8 cellular contexts compared by ENCODE assay signal in genomic region chr22:33018232-33018864, GRCh38. TPM values are rescaled to one million over a fixed set of nuclear protein-coding genes. Genes with fewer than 3 reads are reported as not detected.
DNase-seq lines count a peak whose midpoint lies in the region; ATAC-seq and TF ChIP-seq lines count a peak whose summit lies in the region.

No MANE protein-coding gene starts in this region.

- intact Hi-C loops in left lung (cut with DNase I) = no loop called here

- peak; percentile 89 to 90 for TF ChIP-seq CTCF in left lung (IDR thresholded peaks at IDR 0.05)

- peak; percentile 97 for ATAC-seq in left lung
- no peak for ATAC-seq in GM21576 (IDR thresholded peaks at IDR 0.05; ENCODE audit: unreplicated experiment)

- TF ChIP-seq EP300 in Ishikawa (IDR thresholded peaks at IDR 0.05; ENCODE audit: borderline replicate concordance) = no peak

- no peaks in the 10 kb centered on the region for H3K27me3 ChIP-seq in left lung

- H3K9me3 ChIP-seq in left lung = no peaks in the 10 kb centered on the region

- peak; percentile 63 for TF ChIP-seq RAD21 in Ishikawa (IDR thresholded peaks at IDR 0.05; ENCODE audit: low read depth)

- no peak overlapping the region for H3K27ac ChIP-seq in left lung

- H3K36me3 ChIP-seq in left lung = no peaks in the 10 kb centered on the region

- H3K4me1 ChIP-seq in left lung = no peaks in the 10 kb centered on the region

- no peak overlapping the region for H3K4me3 ChIP-seq in left lung

- DNase-seq in Daoy (ENCODE audit: low read depth) (peak; percentile 57), T-helper 1 cell (peak in 3 of 5 donors; percentile 4 to 10 (median 5)), cerebellar cortex (ENCODE audit: low spot score) (peak; percentile 29), left lung (no peak), GF-D8 (lab: John Stamatoyannopoulos, UW) (no peak)
- DNase-seq in stimulated activated CD8-positive, alpha-beta memory T cell treated with anti-CD3 and anti-CD28 coated beads, Interleukin-4, amount 100 ng/mL, for 24 hours (ENCODE audit: low read depth) = peak; percentile 23

TF ChIP-seq in Ishikawa, 13 proteins besides CTCF, POLR2A, EP300 and RAD21:
- TF ChIP-seq YY1 (IDR thresholded peaks at IDR 0.05; ENCODE audit: low read depth) (no peak), FOXM1 (IDR thresholded peaks at IDR 0.05; ENCODE audit: borderline replicate concordance, low read depth) (no peak), ZBTB7A (IDR thresholded peaks at IDR 0.05; ENCODE audit: low read depth) (no peak), CREB1 (IDR thresholded peaks at IDR 0.05; ENCODE audit: low read depth) (no peak), TAF1 (IDR thresholded peaks at IDR 0.05; ENCODE audit: low read depth) (no peak), MAX (IDR thresholded peaks at IDR 0.05) (no peak), NFIC (IDR thresholded peaks at IDR 0.05) (no peak), CEBPB (IDR thresholded peaks at IDR 0.05) (no peak), TCF12 (IDR thresholded peaks at IDR 0.05; ENCODE audit: low read depth) (no peak), USF1 (IDR thresholded peaks at IDR 0.05) (no peak), REST (IDR thresholded peaks at IDR 0.05; ENCODE audit: low read depth) (no peak), TEAD4 (IDR thresholded peaks at IDR 0.05) (no peak), EGR1 (IDR thresholded peaks at IDR 0.05) (no peak)

RNA-seq across cellular contexts. Expression of gene SYN3, which starts 39.8 kb away (rescaled TPM):
- 0.40 and 2.3 TPM in 2 replicates for total RNA-seq in Daoy (2014; rRNA removed; shearing (Covaris generic))
- total RNA-seq in left lung = 1 to 10 TPM in 1 of 2 donors, under 1 TPM in 1; 0.47 to 1.2 TPM

Comparison
In these comparisons a context has a peak if more than half of its experiments do, and no peak if none do; other contexts are left out.
1. DNase-seq: peak in Daoy (single experiment), T-helper 1 cell (3 of 5), cerebellar cortex (single experiment) and stimulated activated CD8-positive, alpha-beta memory T cell treated with anti-CD3 and anti-CD28 coated beads, Interleukin-4, amount 100 ng/mL, for 24 hours (single experiment); none in left lung (0 of 2) and GF-D8 (single experiment).